ENCODE assay signal across 26 cellular contexts in genomic region chr7:134189559-134189958, GRCh38.
"Had no signal": no experiment of that assay in that cellular context is flagged by ENCODE, and none has a peak within 500 bp of the region (broad histone marks: within the 10 kb centered on the region; RNA-seq: fewer than 3 reads in every experiment).

No MANE protein-coding gene starts in this region.

- H2AFZ ChIP-seq: hepatocyte had no signal

- ATAC-seq: heart right ventricle; left colon; naive thymus-derived CD4-positive, alpha-beta T cell; natural killer cell treated with Interleukin-12 subunit alpha and Interleukin-12 subunit beta and Interleukin-15 and Interleukin-18, amount 100 ng/mL, for 72 hours; pancreas; right cardiac atrium; upper lobe of right lung had no signal

- H3K4me1 ChIP-seq: heart right ventricle, left ventricle myocardium inferior, pancreas, prostate gland, sigmoid colon, tibial artery, upper lobe of right lung had no signal

- H3K9me3 ChIP-seq: heart right ventricle, left ventricle myocardium inferior, pancreas, prostate gland, sigmoid colon, spleen, suprapubic skin, thoracic aorta, tibial artery, upper lobe of right lung had no signal

- DNase-seq: heart right ventricle; immature natural killer cell; kidney; left colon; left ventricle myocardium inferior; mesendoderm; naive thymus-derived CD4-positive, alpha-beta T cell; nucleus accumbens; pancreas; posterior cingulate gyrus; retina; right cardiac atrium; sigmoid colon; small intestine; spleen; stimulated activated CD4-positive, alpha-beta T cell treated with anti-CD3 and anti-CD28 coated beads, Interleukin-4, amount 100 ng/mL, for 24 hours; stimulated activated naive CD4-positive, alpha-beta T cell; tibial artery; trophoblast cell; upper lobe of right lung had no signal

- H3K4me3 ChIP-seq: heart right ventricle, hepatocyte, left ventricle myocardium inferior, lung, pancreas, prostate gland, sigmoid colon, spleen, suprapubic skin, thoracic aorta, tibial artery, upper lobe of right lung had no signal

- H3K27ac ChIP-seq: heart right ventricle, hepatocyte, left ventricle myocardium inferior, pancreas, prostate gland, sigmoid colon, spleen, suprapubic skin, thoracic aorta, tibial artery, upper lobe of right lung had no signal

- H3K27me3 ChIP-seq: hepatocyte, pancreas, sigmoid colon, spleen, suprapubic skin, tibial artery, upper lobe of right lung had no signal

- H3K4me2 ChIP-seq: hepatocyte had no signal

- H3K36me3 ChIP-seq: heart right ventricle, left ventricle myocardium inferior, pancreas, prostate gland, sigmoid colon, spleen, suprapubic skin, thoracic aorta, tibial artery, upper lobe of right lung had no signal
